ENCODE assay signal across 10 cellular contexts in genomic region chr5:154575869-154576806, GRCh38.
DNase-seq lines count a peak whose midpoint lies in the region; ATAC-seq and TF ChIP-seq lines count a peak whose summit lies in the region.
"Had no signal": no experiment of that assay in that cellular context is flagged by ENCODE, and none has a peak within 500 bp of the region (broad histone marks: within the 10 kb centered on the region; RNA-seq: fewer than 3 reads in every experiment).

No MANE protein-coding gene starts in this region.

- no TSS peak for BruUV-seq in PC-3 (replicated peaks; lab: Mats Ljungman, UMichigan)

- no peaks in the 10 kb centered on the region for H3K9me3 Mint-ChIP-seq in activated T-cell treated with anti-CD3 and anti-CD28 coated beads, Interleukin-2, amount 50 U/mL, for 24 hours

- H3K4me1 ChIP-seq in PC-3 (ENCODE audit: insufficient read depth, low read length) = no peaks in the 10 kb centered on the region; the same call in 1 of the 2 replicates
- H3K4me1 ChIP-seq: right atrium auricular region had no signal

- H3K9me3 ChIP-seq in PC-3 (ENCODE audit: low read length) = no peaks in the 10 kb centered on the region
- H3K9me3 ChIP-seq: right atrium auricular region had no signal

- H3K4me3 Mint-ChIP-seq in activated T-cell treated with anti-CD3 and anti-CD28 coated beads, Interleukin-2, amount 50 U/mL, for 24 hours = no peak overlapping the region

- H3K36me3 Mint-ChIP-seq in activated T-cell treated with anti-CD3 and anti-CD28 coated beads, Interleukin-2, amount 50 U/mL, for 24 hours (ENCODE audit: low read depth) = no peaks in the 10 kb centered on the region

- no peaks in the 10 kb centered on the region for H3F3A ChIP-seq in PC-3 (ENCODE audit: low read length, unreplicated experiment)

- DNase-seq in PC-3 (peak; percentile 18), H4 (ENCODE audit: low spot score) (no peak), superior temporal gyrus (ENCODE audit: extremely low spot score) (no peak), NCI-H748 treated with DMSO at 0.1 percent for 48 hours (lab: John Stamatoyannopoulos, UW) (no peak)
- no peak for DNase-seq in activated T-cell treated with anti-CD3 and anti-CD28 coated beads, Interleukin-2, amount 50 U/mL, for 24 hours
- DNase-seq: T-helper 1 cell had no signal

- no peaks in the 10 kb centered on the region for H4K20me1 ChIP-seq in PC-3 (ENCODE audit: low read length)

- no peak overlapping the region for H3K27ac ChIP-seq in 22Rv1
- no peak overlapping the region for H3K27ac ChIP-seq in PC-3 (ENCODE audit: low read length)
- H3K27ac ChIP-seq: right atrium auricular region had no signal

- peak; percentile 29 for TF ChIP-seq CTCF in 22Rv1 (IDR thresholded peaks at IDR 0.05)
- peak; percentile 43 for TF ChIP-seq CTCF in PC-3 (conservative IDR thresholded peaks at IDR 0.05; ENCODE audit: low read depth, low read length)

- H3K4me3 ChIP-seq in PC-3 (ENCODE audit: low read length) = no peak overlapping the region
- H3K4me3 ChIP-seq: right atrium auricular region had no signal

- no peaks in the 10 kb centered on the region for H3K9me2 ChIP-seq in PC-3 (replicated peaks; ENCODE audit: low read length)

- no peaks in the 10 kb centered on the region for H3K79me2 ChIP-seq in PC-3 (ENCODE audit: low read length)

- no peak overlapping the region for H3K4me2 ChIP-seq in PC-3 (ENCODE audit: low read length)

- H3K27me3 Mint-ChIP-seq in activated T-cell treated with anti-CD3 and anti-CD28 coated beads, Interleukin-2, amount 50 U/mL, for 24 hours = peaks cover 45% of the 10 kb centered on the region

- intact Hi-C loops in PC-3 (cut with micrococcal nuclease) = loop anchor here (5.0 kb wide), 1 partner anchor 54 kb away; no protein-coding TSS in a partner anchor

- no peaks in the 10 kb centered on the region for H3K4me1 Mint-ChIP-seq in activated T-cell treated with anti-CD3 and anti-CD28 coated beads, Interleukin-2, amount 50 U/mL, for 24 hours (ENCODE audit: low read depth)

- no peak overlapping the region for H2AFZ ChIP-seq in PC-3 (ENCODE audit: low read length)

- peak; percentile 87 for ATAC-seq in GM18873 (IDR thresholded peaks at IDR 0.05; ENCODE audit: low FRiP score, unreplicated experiment)
- ATAC-seq in HG02938 (IDR thresholded peaks at IDR 0.05; ENCODE audit: unreplicated experiment) = peak; percentile 87
- ATAC-seq in PC-3 = peak; percentile 53

- no peaks in the 10 kb centered on the region for H3K36me3 ChIP-seq in PC-3 (ENCODE audit: low read depth, low read length)
- H3K36me3 ChIP-seq: right atrium auricular region had no signal

- no peak overlapping the region for H3K9ac ChIP-seq in PC-3 (ENCODE audit: low read length)

- POLR2A ChIA-PET in PC-3 (lab: Charles Lee; ENCODE audit: unreplicated experiment) = no interaction called here

- no peak overlapping the region for H3K27ac Mint-ChIP-seq in activated T-cell treated with anti-CD3 and anti-CD28 coated beads, Interleukin-2, amount 50 U/mL, for 24 hours

- CTCF ChIA-PET in PC-3 (lab: Charles Lee) = no interaction called here

- H3K27me3 ChIP-seq in PC-3 (ENCODE audit: low read length) = no peaks in the 10 kb centered on the region
- H3K27me3 ChIP-seq: right atrium auricular region had no signal
